ENCODE assay signal across 8 cellular contexts in genomic region chr4:182806259-182807252, GRCh38.
A peak's percentile ranks its signal among the peaks of the same experiment; 100 is the strongest.
DNase-seq lines count a peak whose midpoint lies in the region; ATAC-seq and TF ChIP-seq lines count a peak whose summit lies in the region.

No MANE protein-coding gene starts in this region.

- H3K9me3 ChIP-seq in CD4-positive, alpha-beta memory T cell (ENCODE audit: control insufficient read depth in 1 of 2, low read length in 2 of 2) = no peaks in the 10 kb centered on the region
- no peaks in the 10 kb centered on the region for H3K9me3 ChIP-seq in PC-9 (ENCODE audit: insufficient read depth, low read depth)

- H3K4me3 Mint-ChIP-seq in CD4-positive, alpha-beta memory T cell = peak overlapping the region; percentile 31 to 92 (median 76)
- H3K4me3 Mint-ChIP-seq in activated T-helper 2 cell treated with anti-CD3 and anti-CD28 coated beads, Interferon-gamma antibody, Interleukin-2, Interleukin-4, amounts not matched to agents 10 μg/mL and 5 μg/mL and 100 μg/mL, durations not matched to agents 14 hours and 24 hours and 36 hours (ENCODE audit: low read depth) = peak overlapping the region; percentile 57
- H3K4me3 Mint-ChIP-seq in nephron = peak overlapping the region; percentile 79 to 88 (median 87)
- peak overlapping the region; percentile 76 for H3K4me3 Mint-ChIP-seq in stimulated activated naive CD8-positive, alpha-beta T cell treated with anti-CD3 and anti-CD28 coated beads, Interleukin-15, Interleukin-2, amounts not matched to agents 100 ng/mL and 50 ng/mL, for 24 hours

- ATAC-seq in GM19328 (IDR thresholded peaks at IDR 0.05; ENCODE audit: unreplicated experiment) (peak; percentile 42), HG03439 (IDR thresholded peaks at IDR 0.05; ENCODE audit: unreplicated experiment) (peak; percentile 72)

- H3K9me3 Mint-ChIP-seq in CD4-positive, alpha-beta memory T cell = peaks cover 0 to 18% (median 0%) of the 10 kb centered on the region in 8 donors
- no peaks in the 10 kb centered on the region for H3K9me3 Mint-ChIP-seq in activated T-helper 2 cell treated with anti-CD3 and anti-CD28 coated beads, Interferon-gamma antibody, Interleukin-2, Interleukin-4, amounts not matched to agents 10 μg/mL and 5 μg/mL and 100 μg/mL, durations not matched to agents 14 hours and 24 hours and 36 hours
- no peaks in the 10 kb centered on the region for H3K9me3 Mint-ChIP-seq in nephron
- peaks cover 7% of the 10 kb centered on the region for H3K9me3 Mint-ChIP-seq in stimulated activated naive CD8-positive, alpha-beta T cell treated with anti-CD3 and anti-CD28 coated beads, Interleukin-15, Interleukin-2, amounts not matched to agents 100 ng/mL and 50 ng/mL, for 24 hours

- H3K9me2 ChIP-seq in PC-9 (ENCODE audit: insufficient read depth) = no peaks in the 10 kb centered on the region

- TF ChIP-seq CTCF in PC-9 (conservative IDR thresholded peaks at IDR 0.05) (peak; percentile 73), fibroblast of the aortic adventitia (IDR thresholded peaks at IDR 0.05; ENCODE audit: insufficient read depth, low read length) (peak; percentile 87), nephron (IDR thresholded peaks at IDR 0.05; ENCODE audit: unreplicated experiment in 3 of 3) (peak; percentile 95 to 99 (median 99))

- no peaks in the 10 kb centered on the region for H3K79me2 ChIP-seq in PC-9 (ENCODE audit: low read depth)

- CTCF ChIA-PET in CD4-positive, alpha-beta memory T cell (lab: Charles Lee; ENCODE audit: partially characterized antibody) = interaction anchor here (0.6 to 1.8 kb wide), 7 partner anchors 11 to 305 kb away, joined by 3 to 5 read pairs (median 3); no protein-coding TSS in a partner anchor
- CTCF ChIA-PET in PC-9 (lab: Charles Lee) = interaction anchor here (0.6 kb wide), 5 partner anchors 59 to 443 kb away, joined by 3 to 9 read pairs (median 6); no protein-coding TSS in a partner anchor

- H3K27ac ChIP-seq in CD4-positive, alpha-beta memory T cell (ENCODE audit: low read depth, low read length) = no peak overlapping the region
- no peak overlapping the region for H3K27ac ChIP-seq in PC-9

- no peak overlapping the region for H2AFZ ChIP-seq in PC-9

- H3F3A ChIP-seq in PC-9 (ENCODE audit: insufficient read depth, low read depth) = no peaks in the 10 kb centered on the region

- POLR2A ChIA-PET in CD4-positive, alpha-beta memory T cell (lab: Charles Lee; ENCODE audit: partially characterized antibody) = no interaction called here
- POLR2A ChIA-PET in PC-9 (lab: Charles Lee; ENCODE audit: unreplicated experiment) = no interaction called here

- no peak overlapping the region for H3K4me2 ChIP-seq in PC-9

- BruUV-seq in PC-9 (replicated peaks; lab: Mats Ljungman, UMichigan) = no TSS peak

- peaks cover 25% of the 10 kb centered on the region for H3K4me1 ChIP-seq in CD4-positive, alpha-beta memory T cell (ENCODE audit: insufficient read depth, low read length)
- no peaks in the 10 kb centered on the region for H3K4me1 ChIP-seq in PC-9 (replicated peaks; ENCODE audit: insufficient read depth)

- H3K27me3 ChIP-seq in CD4-positive, alpha-beta memory T cell (ENCODE audit: insufficient read depth, low read length) = no peaks in the 10 kb centered on the region
- H3K27me3 ChIP-seq in PC-9 (ENCODE audit: insufficient read depth, low read depth) = peaks cover 26% of the 10 kb centered on the region

- DNase-seq in CD4-positive, alpha-beta memory T cell = peak; percentile 11 to 53 (median 48)
- DNase-seq in PC-9 (peak in 1 of 2 experiments; percentile 43), fibroblast of the aortic adventitia (ENCODE audit: low read depth) (peak; percentile 60)
- DNase-seq in activated T-helper 2 cell treated with anti-CD3 and anti-CD28 coated beads, Interferon-gamma antibody, Interleukin-2, Interleukin-4, amounts not matched to agents 10 μg/mL and 5 μg/mL and 100 μg/mL, durations not matched to agents 14 hours and 24 hours and 36 hours (ENCODE audit: low spot score) = peak; percentile 58

- H3K36me3 Mint-ChIP-seq in CD4-positive, alpha-beta memory T cell = peaks cover 0 to 2% of the 10 kb centered on the region in 2 donors
- H3K36me3 Mint-ChIP-seq in activated T-helper 2 cell treated with anti-CD3 and anti-CD28 coated beads, Interferon-gamma antibody, Interleukin-2, Interleukin-4, amounts not matched to agents 10 μg/mL and 5 μg/mL and 100 μg/mL, durations not matched to agents 14 hours and 24 hours and 36 hours (ENCODE audit: low read depth) = no peaks in the 10 kb centered on the region
- peaks cover 13% of the 10 kb centered on the region for H3K36me3 Mint-ChIP-seq in nephron (ENCODE audit: low read depth)
- H3K36me3 Mint-ChIP-seq in stimulated activated naive CD8-positive, alpha-beta T cell treated with anti-CD3 and anti-CD28 coated beads, Interleukin-15, Interleukin-2, amounts not matched to agents 100 ng/mL and 50 ng/mL, for 24 hours (ENCODE audit: low read depth) = no peaks in the 10 kb centered on the region

- peaks cover 8 to 19% (median 9%) of the 10 kb centered on the region in 4 donors for H3K4me1 Mint-ChIP-seq in CD4-positive, alpha-beta memory T cell
- H3K4me1 Mint-ChIP-seq in activated T-helper 2 cell treated with anti-CD3 and anti-CD28 coated beads, Interferon-gamma antibody, Interleukin-2, Interleukin-4, amounts not matched to agents 10 μg/mL and 5 μg/mL and 100 μg/mL, durations not matched to agents 14 hours and 24 hours and 36 hours (ENCODE audit: low read depth) = peaks cover 16% of the 10 kb centered on the region
- H3K4me1 Mint-ChIP-seq in nephron = peaks cover 5% of the 10 kb centered on the region
- H3K4me1 Mint-ChIP-seq in stimulated activated naive CD8-positive, alpha-beta T cell treated with anti-CD3 and anti-CD28 coated beads, Interleukin-15, Interleukin-2, amounts not matched to agents 100 ng/mL and 50 ng/mL, for 24 hours (ENCODE audit: low read depth) = peaks cover 5% of the 10 kb centered on the region

- H3K27ac Mint-ChIP-seq in CD4-positive, alpha-beta memory T cell = peak overlapping the region in 5 of 7 donors; percentile 30 to 77 (median 56)
- peak overlapping the region; percentile 39 for H3K27ac Mint-ChIP-seq in activated T-helper 2 cell treated with anti-CD3 and anti-CD28 coated beads, Interferon-gamma antibody, Interleukin-2, Interleukin-4, amounts not matched to agents 10 μg/mL and 5 μg/mL and 100 μg/mL, durations not matched to agents 14 hours and 24 hours and 36 hours
- H3K27ac Mint-ChIP-seq in nephron = peak overlapping the region; percentile 3 to 71 (median 30)
- H3K27ac Mint-ChIP-seq in stimulated activated naive CD8-positive, alpha-beta T cell treated with anti-CD3 and anti-CD28 coated beads, Interleukin-15, Interleukin-2, amounts not matched to agents 100 ng/mL and 50 ng/mL, for 24 hours = no peak overlapping the region

- no peaks in the 10 kb centered on the region for H3K36me3 ChIP-seq in CD4-positive, alpha-beta memory T cell (ENCODE audit: insufficient read depth, low read length)
- no peaks in the 10 kb centered on the region for H3K36me3 ChIP-seq in PC-9 (ENCODE audit: low read depth)

- peaks cover 0 to 1% of the 10 kb centered on the region in 2 donors for H3K27me3 Mint-ChIP-seq in CD4-positive, alpha-beta memory T cell
- H3K27me3 Mint-ChIP-seq in activated T-helper 2 cell treated with anti-CD3 and anti-CD28 coated beads, Interferon-gamma antibody, Interleukin-2, Interleukin-4, amounts not matched to agents 10 μg/mL and 5 μg/mL and 100 μg/mL, durations not matched to agents 14 hours and 24 hours and 36 hours (ENCODE audit: low read depth) = peaks cover 15% of the 10 kb centered on the region
- H3K27me3 Mint-ChIP-seq in nephron (ENCODE audit: low read depth) = peaks cover 31% of the 10 kb centered on the region
- H3K27me3 Mint-ChIP-seq in stimulated activated naive CD8-positive, alpha-beta T cell treated with anti-CD3 and anti-CD28 coated beads, Interleukin-15, Interleukin-2, amounts not matched to agents 100 ng/mL and 50 ng/mL, for 24 hours = peaks cover 7% of the 10 kb centered on the region

- H4K20me1 ChIP-seq in PC-9 (ENCODE audit: insufficient read depth) = no peaks in the 10 kb centered on the region

- peak overlapping the region in 1 of 2 donors; percentile 28 for H3K4me3 ChIP-seq in CD4-positive, alpha-beta memory T cell (ENCODE audit: low read length in 2 of 2)
- no peak overlapping the region for H3K4me3 ChIP-seq in PC-9
- peak overlapping the region; percentile 49 for H3K4me3 ChIP-seq in fibroblast of the aortic adventitia (ENCODE audit: low read depth, low read length)

- intact Hi-C loops in CD4-positive, alpha-beta memory T cell (cut with micrococcal nuclease) = loop anchor here (1.0 to 2.0 kb wide), 2 partner anchors 118 to 328 kb away; no protein-coding TSS in a partner anchor
- intact Hi-C loops in PC-9 (cut with micrococcal nuclease; ENCODE audit: unreplicated experiment) = loop anchor here (2.0 to 10.0 kb wide), 3 partner anchors 112 to 1662 kb away; no protein-coding TSS in a partner anchor
- intact Hi-C loops in activated T-helper 2 cell treated with anti-CD3 and anti-CD28 coated beads, Interferon-gamma antibody, Interleukin-2, Interleukin-4, amounts not matched to agents 10 μg/mL and 5 μg/mL and 100 μg/mL, durations not matched to agents 14 hours and 24 hours and 36 hours (cut with micrococcal nuclease) = loop anchor here (5.0 kb wide), 2 partner anchors 314 to 329 kb away; no protein-coding TSS in a partner anchor
